In genomic region chr6:87705070-87705691, GRCh38 we compare ENCODE assay signal across 9 cellular contexts. TPM values are rescaled to one million over a fixed set of nuclear protein-coding genes. Genes with fewer than 3 reads are reported as not detected.
A peak's percentile ranks its signal among the peaks of the same experiment; 100 is the strongest.
DNase-seq lines count a peak whose midpoint lies in the region; ATAC-seq lines count a peak whose summit lies in the region.
"Had no signal": no experiment of that assay in that cellular context is flagged by ENCODE, and none has a peak within 500 bp of the region (broad histone marks: within the 10 kb centered on the region; RNA-seq: fewer than 3 reads in every experiment).

No MANE protein-coding gene starts in this region.

- peak; percentile 58 for ATAC-seq in HG02981 (IDR thresholded peaks at IDR 0.05; ENCODE audit: unreplicated experiment)
- peak; percentile 64 to 71 for ATAC-seq in activated CD4-positive, CD25-positive, alpha-beta regulatory T cell treated with anti-CD3 and anti-CD28 coated beads, Interleukin-2, amount 50 U/mL, for 24 hours
- peak; percentile 63 for ATAC-seq in stimulated activated naive CD8-positive, alpha-beta T cell treated with anti-CD3 and anti-CD28 coated beads, Interleukin-15, Interleukin-2, amounts not matched to agents 100 U/mL and 50 U/mL, for 24 hours
- no peak for ATAC-seq in left lobe of liver
- ATAC-seq: naive thymus-derived CD4-positive, alpha-beta T cell had no signal

- peak; percentile 38 to 63 (median 43) for DNase-seq in stimulated activated CD4-positive, alpha-beta T cell treated with anti-CD3 and anti-CD28 coated beads, Interleukin-12 subunit alpha, Interleukin-12 subunit beta, amount 100 ng/mL, for 48 hours (ENCODE audit: low read depth in 2 of 3, low spot score in 1 of 3)
- no peak for DNase-seq in stimulated activated CD4-positive, alpha-beta T cell treated with anti-CD3 and anti-CD28 coated beads, Interleukin-12 subunit alpha, Interleukin-12 subunit beta, amount 100 ng/mL, for 4 hours
- DNase-seq in stimulated activated naive CD8-positive, alpha-beta T cell treated with anti-CD3 and anti-CD28 coated beads, Interleukin-15, Interleukin-2, amounts not matched to agents 100 U/mL and 50 U/mL, for 24 hours = peak; percentile 49
- DNase-seq in left lobe of liver (ENCODE audit: low spot score) = no peak
- no peak for DNase-seq in NCI-H774 (lab: John Stamatoyannopoulos, UW)
- DNase-seq in NCI-H1092 (lab: John Stamatoyannopoulos, UW) = no peak

RNA-seq across cellular contexts. Expression of gene AKIRIN2, which starts 3.1 kb away (rescaled TPM):
- total RNA-seq in left lobe of liver = 16.6 TPM

Comparison
In these comparisons a context has a peak if more than half of its experiments do, and no peak if none do; other contexts are left out.
1. DNase-seq: peak in stimulated activated CD4-positive, alpha-beta T cell treated with anti-CD3 and anti-CD28 coated beads, Interleukin-12 subunit alpha, Interleukin-12 subunit beta, amount 100 ng/mL, for 48 hours (3 of 3) and stimulated activated naive CD8-positive, alpha-beta T cell treated with anti-CD3 and anti-CD28 coated beads, Interleukin-15, Interleukin-2, amounts not matched to agents 100 U/mL and 50 U/mL, for 24 hours (single experiment); none in stimulated activated CD4-positive, alpha-beta T cell treated with anti-CD3 and anti-CD28 coated beads, Interleukin-12 subunit alpha, Interleukin-12 subunit beta, amount 100 ng/mL, for 4 hours (single experiment), left lobe of liver (single experiment), NCI-H774 (single experiment) and NCI-H1092 (single experiment).